Comparison of ENCODE assay signal across 19 cellular contexts in the genomic region with DNA sequence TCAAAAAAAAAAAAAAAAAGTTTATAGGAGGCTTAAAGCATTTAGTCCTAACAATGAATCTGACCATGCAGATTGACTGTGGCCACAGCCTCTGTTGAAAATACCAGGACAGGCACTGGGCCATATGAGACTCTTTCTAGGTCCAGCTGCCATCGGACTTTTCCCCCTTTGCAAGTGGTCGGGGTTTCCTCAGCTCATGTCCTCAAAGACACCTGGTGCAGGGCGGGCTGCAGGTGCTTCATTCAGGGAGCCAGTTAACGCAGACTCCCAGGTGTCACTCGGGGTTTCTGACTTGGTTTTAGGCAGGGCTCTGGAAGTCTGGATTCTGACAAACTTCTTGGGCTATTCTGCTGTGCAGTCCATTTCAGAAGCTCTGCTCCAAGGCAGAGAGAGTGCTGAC.
"Had no signal": no experiment of that assay in that cellular context is flagged by ENCODE, and none has a peak within 500 bp of the region (broad histone marks: within the 10 kb centered on the region; RNA-seq: fewer than 3 reads in every experiment).

No MANE protein-coding gene starts in this region.

- H3K27ac ChIP-seq: coronary artery, dorsolateral prefrontal cortex, esophagus muscularis mucosa, foreskin keratinocyte, gastroesophageal sphincter, heart left ventricle, hepatocyte, lower lobe of right lung had no signal

- DNase-seq: dermis blood vessel endothelial cell; effector CD4-positive, alpha-beta T cell; effector memory CD4-positive, alpha-beta T cell; foreskin keratinocyte; heart left ventricle; hypothalamus; immature natural killer cell; kidney glomerular epithelial cell; left colon; left ventricle myocardium superior; lower lobe of right lung; mesendoderm; midbrain; naive thymus-derived CD4-positive, alpha-beta T cell had no signal

- H3K9me3 ChIP-seq: esophagus muscularis mucosa, gastroesophageal sphincter, heart left ventricle, lower lobe of right lung had no signal

- H3K4me1 ChIP-seq: foreskin keratinocyte, lower lobe of right lung had no signal

- H3K4me3 ChIP-seq: coronary artery, dorsolateral prefrontal cortex, esophagus muscularis mucosa, gastroesophageal sphincter, heart left ventricle, hepatocyte, lower lobe of right lung had no signal

- H3K27me3 ChIP-seq: dorsolateral prefrontal cortex, esophagus muscularis mucosa, foreskin keratinocyte, gastroesophageal sphincter, heart left ventricle, hepatocyte had no signal
